ENCODE assay signal across 25 cellular contexts in the genomic region with DNA sequence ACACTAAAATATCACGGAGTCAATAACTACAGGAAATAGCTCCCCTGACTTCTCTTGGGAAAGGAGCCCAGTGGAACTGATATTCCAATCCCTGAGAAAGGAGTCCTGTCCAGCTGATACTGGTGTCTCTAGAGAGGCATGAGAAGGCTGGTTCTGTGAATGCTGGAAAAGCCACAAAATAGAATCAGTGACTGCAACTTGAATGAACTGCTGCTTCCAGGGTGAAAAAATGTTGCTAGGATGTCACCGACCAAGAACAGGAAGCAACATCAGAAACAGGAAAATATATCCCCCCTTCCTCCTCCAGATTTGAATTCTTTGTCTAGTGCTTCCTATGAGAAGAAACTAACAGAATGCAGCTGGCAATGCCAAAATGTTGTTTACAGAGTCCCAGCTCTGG.
"Had no signal": no experiment of that assay in that cellular context is flagged by ENCODE, and none has a peak within 500 bp of the region (broad histone marks: within the 10 kb centered on the region; RNA-seq: fewer than 3 reads in every experiment).

No MANE protein-coding gene starts in this region.

- H3K36me3 Mint-ChIP-seq: activated naive CD4-positive, alpha-beta T cell treated with anti-CD3 and anti-CD28 coated beads, Interleukin-2, amount 50 U/mL, for 72 hours; brain; mesothelial cell of epicardium; natural killer cell; T-cell; type B pancreatic cell had no signal

- DNase-seq: activated CD4-positive, alpha-beta T cell treated with anti-CD3 and anti-CD28 coated beads for 1 hour; activated CD4-positive, alpha-beta T cell treated with anti-CD3 and anti-CD28 coated beads, Interleukin-2, amount 50 U/mL, for 1 hour; activated T-cell treated with anti-CD3 and anti-CD28 coated beads, Interleukin-2, amount 50 U/mL, for 1 hour; aorta; caudate nucleus; effector memory CD4-positive, alpha-beta T cell; heart left ventricle; islet precursor cell; left cardiac atrium; natural killer cell; stimulated activated CD4-positive, alpha-beta T cell treated with anti-CD3 and anti-CD28 coated beads, Interleukin-4, amount 100 ng/mL, for 24 hours; stimulated activated naive CD4-positive, alpha-beta T cell treated with Interleukin-2 at 50 U/mL for 16 hours; T-cell had no signal

- ATAC-seq: activated naive CD4-positive, alpha-beta T cell treated with anti-CD3 and anti-CD28 coated beads, Interleukin-2, amount 50 U/mL, for 72 hours; activated T-helper 17 cell treated with anti-CD3 and anti-CD28 coated beads, Interleukin-2, amount 50 U/mL, for 72 hours; gastroesophageal sphincter; left cardiac atrium; natural killer cell; SK-N-SH treated with all-trans-retinoic acid at 6 μM for 48 hours; T-cell had no signal

- H3K27me3 Mint-ChIP-seq: activated T-helper 17 cell treated with anti-CD3 and anti-CD28 coated beads, Interleukin-2, amount 50 U/mL, for 72 hours; T-cell had no signal

- H3K27ac Mint-ChIP-seq: activated naive CD4-positive, alpha-beta T cell treated with anti-CD3 and anti-CD28 coated beads, Interleukin-2, amount 50 U/mL, for 72 hours; activated T-helper 17 cell treated with anti-CD3 and anti-CD28 coated beads, Interleukin-2, amount 50 U/mL, for 72 hours; brain; dendritic cell treated with granulocyte-macrophage colony-stimulating factor and Interleukin-4, amounts not matched to agents 40 ng/mL and 50 ng/mL, for 4 days; mesothelial cell of epicardium; natural killer cell; T-cell; T-helper 2 cell treated with Interferon-gamma antibody and Interleukin-4, amounts not matched to agents 5 μg/mL and 100 μg/mL, for 36 hours; type B pancreatic cell had no signal

- H3K4me1 ChIP-seq: esophagus muscularis mucosa, gastroesophageal sphincter had no signal

- H3K36me3 ChIP-seq: esophagus muscularis mucosa, gastroesophageal sphincter, heart left ventricle, thoracic aorta had no signal

- H3K9me3 ChIP-seq: esophagus muscularis mucosa, gastroesophageal sphincter, heart left ventricle, thoracic aorta had no signal

- H3K4me1 Mint-ChIP-seq: activated T-helper 17 cell treated with anti-CD3 and anti-CD28 coated beads, Interleukin-2, amount 50 U/mL, for 72 hours; natural killer cell; T-cell had no signal

- H3K4me3 ChIP-seq: esophagus muscularis mucosa, gastroesophageal sphincter, heart left ventricle, lung, thoracic aorta had no signal

- H3K27ac ChIP-seq: esophagus muscularis mucosa, gastroesophageal sphincter, thoracic aorta had no signal

- H3K9me3 Mint-ChIP-seq: activated naive CD4-positive, alpha-beta T cell treated with anti-CD3 and anti-CD28 coated beads, Interleukin-2, amount 50 U/mL, for 72 hours; dendritic cell treated with granulocyte-macrophage colony-stimulating factor and Interleukin-4, amounts not matched to agents 40 ng/mL and 50 ng/mL, for 4 days; mesothelial cell of epicardium; T-cell; T-helper 2 cell treated with Interferon-gamma antibody and Interleukin-4, amounts not matched to agents 5 μg/mL and 100 μg/mL, for 36 hours; type B pancreatic cell had no signal

- H3K27me3 ChIP-seq: esophagus muscularis mucosa, gastroesophageal sphincter, heart left ventricle had no signal

- H3K4me3 Mint-ChIP-seq: activated T-helper 17 cell treated with anti-CD3 and anti-CD28 coated beads, Interleukin-2, amount 50 U/mL, for 72 hours; brain; dendritic cell treated with granulocyte-macrophage colony-stimulating factor and Interleukin-4, amounts not matched to agents 40 ng/mL and 50 ng/mL, for 4 days; mesothelial cell of epicardium; natural killer cell; T-cell; T-helper 2 cell treated with Interferon-gamma antibody and Interleukin-4, amounts not matched to agents 5 μg/mL and 100 μg/mL, for 36 hours; type B pancreatic cell had no signal
